In the genomic region with DNA sequence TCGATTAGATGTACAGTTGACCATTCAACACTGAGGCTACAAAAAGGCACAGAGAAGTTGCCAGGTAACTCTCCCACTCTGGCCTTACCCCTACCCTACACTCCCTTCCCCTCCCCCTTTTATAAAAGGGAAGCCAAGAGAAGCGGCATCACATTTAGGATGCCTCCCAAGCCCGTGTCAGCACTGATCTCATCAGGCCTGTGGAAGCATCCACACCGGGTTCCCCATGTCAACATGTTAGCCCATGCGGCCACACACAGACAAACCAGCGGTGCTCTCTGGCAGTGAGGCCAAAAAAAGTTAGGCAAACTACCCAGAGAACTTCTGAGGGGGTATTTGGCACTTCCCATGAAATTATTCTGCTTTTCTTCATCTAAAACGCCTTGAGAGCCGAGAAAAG, we compare ENCODE assay signal across 16 cellular contexts.
"Had no signal": no experiment of that assay in that cellular context is flagged by ENCODE, and none has a peak within 500 bp of the region (broad histone marks: within the 10 kb centered on the region; RNA-seq: fewer than 3 reads in every experiment).

No MANE protein-coding gene starts in this region.

- H3K9me3 ChIP-seq: gastroesophageal sphincter, psoas muscle, sigmoid colon had no signal

- H3K27ac ChIP-seq: brain microvascular endothelial cell, epithelial cell of prostate, heart right ventricle, psoas muscle, sigmoid colon had no signal

- H3K27me3 ChIP-seq: brain microvascular endothelial cell, gastroesophageal sphincter, heart right ventricle, sigmoid colon had no signal

- H3K4me1 ChIP-seq: psoas muscle had no signal

- H3K4me3 ChIP-seq: gastroesophageal sphincter, heart right ventricle, psoas muscle, sigmoid colon had no signal

- DNase-seq: activated CD4-positive, alpha-beta T cell treated with anti-CD3 and anti-CD28 coated beads, Interleukin-2, amount 10 ng/mL, durations not matched to agents 7 days and 5 days; activated CD8-positive, alpha-beta memory T cell treated with anti-CD3 and anti-CD28 coated beads, Interleukin-2, amount 50 U/mL, for 48 hours; activated gamma-delta T cell; activated T-cell treated with anti-CD3 and anti-CD28 coated beads, Interleukin-2, amount 50 U/mL, for 72 hours; amygdala; brain microvascular endothelial cell; cerebellar nuclear complex; heart right ventricle; islet precursor cell; occipital lobe; psoas muscle; sigmoid colon; stimulated activated CD4-positive, alpha-beta T cell treated with anti-CD3 and anti-CD28 coated beads, Interleukin-1b, Interleukin-23, amount 100 ng/mL, for 48 hours had no signal

- H3K36me3 ChIP-seq: gastroesophageal sphincter had no signal

- ATAC-seq: activated T-cell treated with anti-CD3 and anti-CD28 coated beads, Interleukin-2, amount 50 U/mL, for 72 hours; gastroesophageal sphincter; natural killer cell treated with Interleukin-12 subunit alpha and Interleukin-12 subunit beta and Interleukin-15 and Interleukin-18, amount 100 ng/mL, for 72 hours had no signal
